1 cellular context compared by ENCODE assay signal in genomic region chr12:78835493-78835892, GRCh38.
TF ChIP-seq lines count a peak whose summit lies in the region.

No MANE protein-coding gene starts in this region.

TF ChIP-seq in GM23338, 12 proteins besides CTCF, POLR2A, EP300 and RAD21 (continued from another document):
- no peak for TF ChIP-seq ZNF462 (CRISPR knock-in tag; IDR thresholded peaks at IDR 0.05)
- no peak for TF ChIP-seq ZNF331 (CRISPR knock-in tag; IDR thresholded peaks at IDR 0.05; ENCODE audit: low read depth)
- TF ChIP-seq EZH2phosphoT487 (IDR thresholded peaks at IDR 0.05; ENCODE audit: unreplicated experiment): no peak
